8 cellular contexts compared by ENCODE assay signal in genomic region chr7:140397784-140398750, GRCh38. TPM values are rescaled to one million over a fixed set of nuclear protein-coding genes. Genes with fewer than 3 reads are reported as not detected.
DNase-seq lines count a peak whose midpoint lies in the region; ATAC-seq and TF ChIP-seq lines count a peak whose summit lies in the region.

A gene with protein sequence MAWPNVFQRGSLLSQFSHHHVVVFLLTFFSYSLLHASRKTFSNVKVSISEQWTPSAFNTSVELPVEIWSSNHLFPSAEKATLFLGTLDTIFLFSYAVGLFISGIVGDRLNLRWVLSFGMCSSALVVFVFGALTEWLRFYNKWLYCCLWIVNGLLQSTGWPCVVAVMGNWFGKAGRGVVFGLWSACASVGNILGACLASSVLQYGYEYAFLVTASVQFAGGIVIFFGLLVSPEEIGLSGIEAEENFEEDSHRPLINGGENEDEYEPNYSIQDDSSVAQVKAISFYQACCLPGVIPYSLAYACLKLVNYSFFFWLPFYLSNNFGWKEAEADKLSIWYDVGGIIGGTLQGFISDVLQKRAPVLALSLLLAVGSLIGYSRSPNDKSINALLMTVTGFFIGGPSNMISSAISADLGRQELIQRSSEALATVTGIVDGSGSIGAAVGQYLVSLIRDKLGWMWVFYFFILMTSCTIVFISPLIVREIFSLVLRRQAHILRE (minus strand): TSS chr7:140398530. CDS start chr7:140382526, 16,004 bp downstream.

- no peaks in the 10 kb centered on the region for H3K36me3 ChIP-seq in endocrine pancreas (ENCODE audit: control insufficient read depth, insufficient read depth, low read length)
- H3K36me3 ChIP-seq in mesendoderm (ENCODE audit: control insufficient read depth, insufficient read depth, low read length), result no peaks in the 10 kb centered on the region

- H2BK120ac ChIP-seq in mesendoderm (ENCODE audit: low read depth, low read length), result no peak within 1 kb of the TSS

- peak within 1 kb of the TSS; percentile 83 for H3K9ac ChIP-seq in endocrine pancreas (ENCODE audit: control insufficient read depth, insufficient read depth, low read length)
- H3K9ac ChIP-seq in mesendoderm (ENCODE audit: low read length), result peak within 1 kb of the TSS; percentile 87

- CTCF ChIA-PET in activated CD8-positive, alpha-beta memory T cell treated with anti-CD3 and anti-CD28 coated beads, Interleukin-2, amount 10 ng/mL, durations not matched to agents 7 days and 5 days (lab: Charles Lee), result interaction anchor here (0.7 to 1.7 kb wide), 4 partner anchors 13 to 79 kb away, joined by 3 to 6 read pairs (median 4); no protein-coding TSS in a partner anchor

- no peak within 1 kb of the TSS for H4K5ac ChIP-seq in mesendoderm (ENCODE audit: low read length)

- TF ChIP-seq CTCF in C4-2B (conservative IDR thresholded peaks at IDR 0.05), result no peak

- H3K4me1 Mint-ChIP-seq in activated CD8-positive, alpha-beta memory T cell treated with anti-CD3 and anti-CD28 coated beads, Interleukin-2, amount 10 ng/mL, durations not matched to agents 7 days and 5 days, result peaks cover 40% of the 10 kb centered on the region

- H3K4me2 ChIP-seq in mesendoderm (ENCODE audit: low read length), result peak within 1 kb of the TSS; percentile 84

- ATAC-seq in GM19351 (IDR thresholded peaks at IDR 0.05; ENCODE audit: unreplicated experiment) (peak; percentile 98), HG03520 (IDR thresholded peaks at IDR 0.05; ENCODE audit: unreplicated experiment) (peak; percentile 97)
- peak; percentile 96 for ATAC-seq in activated CD8-positive, alpha-beta memory T cell treated with anti-CD3 and anti-CD28 coated beads, Interleukin-2, amount 10 ng/mL, durations not matched to agents 7 days and 5 days

- H3K4me1 ChIP-seq in endocrine pancreas (ENCODE audit: control insufficient read depth, insufficient read depth, low read length) (peaks cover 4% of the 10 kb centered on the region), mesendoderm (ENCODE audit: control insufficient read depth, low read depth, low read length) (peaks cover 1% of the 10 kb centered on the region)

- peaks cover 9% of the 10 kb centered on the region for H3K36me3 Mint-ChIP-seq in activated CD8-positive, alpha-beta memory T cell treated with anti-CD3 and anti-CD28 coated beads, Interleukin-2, amount 10 ng/mL, durations not matched to agents 7 days and 5 days

- H3K27me3 Mint-ChIP-seq in activated CD8-positive, alpha-beta memory T cell treated with anti-CD3 and anti-CD28 coated beads, Interleukin-2, amount 10 ng/mL, durations not matched to agents 7 days and 5 days, result no peaks in the 10 kb centered on the region

- no peak within 1 kb of the TSS for H4K8ac ChIP-seq in mesendoderm (ENCODE audit: low read depth, low read length)

- DNase-seq in NCI-H82 treated with DMSO at 0.1 percent for 48 hours (lab: John Stamatoyannopoulos, UW; ENCODE audit: unreplicated experiment) (peak; percentile 50), mesendoderm (peak; percentile 92)
- peak; percentile 93 for DNase-seq in activated CD8-positive, alpha-beta memory T cell treated with anti-CD3 and anti-CD28 coated beads, Interleukin-2, amount 10 ng/mL, durations not matched to agents 7 days and 5 days
- DNase-seq in stimulated activated CD8-positive, alpha-beta memory T cell treated with anti-CD3 and anti-CD28 coated beads, Interleukin-15, amount 100 ng/mL, for 1 hour (ENCODE audit: low read depth), result peak; percentile 72

- no peak within 1 kb of the TSS for H3K4ac ChIP-seq in mesendoderm (ENCODE audit: low read depth, low read length)

- H2BK15ac ChIP-seq in mesendoderm (replicated peaks; ENCODE audit: low read depth), result no peak within 1 kb of the TSS

- no peaks in the 10 kb centered on the region for H3K9me3 ChIP-seq in endocrine pancreas (ENCODE audit: control insufficient read depth, low read length)

- no peak within 1 kb of the TSS for H2AK5ac ChIP-seq in mesendoderm (ENCODE audit: low read length)

- no peak within 1 kb of the TSS for H3K23ac ChIP-seq in mesendoderm (ENCODE audit: low read length)

- peaks cover 8% of the 10 kb centered on the region for H3K79me1 ChIP-seq in mesendoderm (ENCODE audit: low read length)

- H3K4me3 ChIP-seq in endocrine pancreas (ENCODE audit: control insufficient read depth, insufficient read depth, low read length) (peak within 1 kb of the TSS; percentile 86), mesendoderm (ENCODE audit: low read length) (peak within 1 kb of the TSS; percentile 96)

- peaks cover 28% of the 10 kb centered on the region for H3K79me2 ChIP-seq in mesendoderm (ENCODE audit: control insufficient read depth, insufficient read depth, low read length)

- peak within 1 kb of the TSS; percentile 93 for H3K27ac ChIP-seq in C4-2B
- no peak within 1 kb of the TSS for H3K27ac ChIP-seq in mesendoderm (ENCODE audit: low read depth, low read length)

- peak within 1 kb of the TSS; percentile 87 for H3K56ac ChIP-seq in mesendoderm (ENCODE audit: low read length)

- peak within 1 kb of the TSS; percentile 92 for H3K27ac Mint-ChIP-seq in activated CD8-positive, alpha-beta memory T cell treated with anti-CD3 and anti-CD28 coated beads, Interleukin-2, amount 10 ng/mL, durations not matched to agents 7 days and 5 days

- H3K27me3 ChIP-seq in endocrine pancreas (ENCODE audit: control insufficient read depth, insufficient read depth, low read length) (no peaks in the 10 kb centered on the region), mesendoderm (ENCODE audit: insufficient read depth, low read length, poor library complexity) (no peaks in the 10 kb centered on the region)

- peak within 1 kb of the TSS; percentile 87 for H3K4me3 Mint-ChIP-seq in activated CD8-positive, alpha-beta memory T cell treated with anti-CD3 and anti-CD28 coated beads, Interleukin-2, amount 10 ng/mL, durations not matched to agents 7 days and 5 days

- no CpG with 5 or more reads among the region's 66 CpGs for WGBS in mesendoderm (ENCODE audit: extremely low coverage, insufficient coverage, low lambda C conversion rate)

- H2BK5ac ChIP-seq in mesendoderm (ENCODE audit: low read length), result no peak within 1 kb of the TSS

- peak within 1 kb of the TSS; percentile 41 for H3K18ac ChIP-seq in mesendoderm (ENCODE audit: low read length)

- H3K9me3 Mint-ChIP-seq in activated CD8-positive, alpha-beta memory T cell treated with anti-CD3 and anti-CD28 coated beads, Interleukin-2, amount 10 ng/mL, durations not matched to agents 7 days and 5 days (ENCODE audit: low read depth), result no peaks in the 10 kb centered on the region

RNA-seq across cellular contexts. Expression of the gene that starts here (rescaled TPM):
- 10 to 100 TPM; 27.0 to 35.3 TPM for total RNA-seq in activated CD8-positive, alpha-beta memory T cell treated with anti-CD3 and anti-CD28 coated beads, Interleukin-2, amount 10 ng/mL, durations not matched to agents 7 days and 5 days
- 27.7 TPM for polyA plus RNA-seq in mesendoderm (2013, experiment 1 of 2)
- 25.2 TPM for polyA plus RNA-seq in mesendoderm (2013, experiment 2 of 2)
